10 cellular contexts compared by ENCODE assay signal in genomic region chr16:11679941-11680911, GRCh38. TPM values are rescaled to one million over a fixed set of nuclear protein-coding genes. Genes with fewer than 3 reads are reported as not detected.
DNase-seq lines count a peak whose midpoint lies in the region; ATAC-seq and TF ChIP-seq lines count a peak whose summit lies in the region.
"Had no signal": no experiment of that assay in that cellular context is flagged by ENCODE, and none has a peak within 500 bp of the region (broad histone marks: within the 10 kb centered on the region; RNA-seq: fewer than 3 reads in every experiment).

No MANE protein-coding gene starts in this region.

- H3K4me1 Mint-ChIP-seq in T-helper 1 cell treated with Interleukin-12 subunit alpha and Interleukin-12 subunit beta and Interleukin-4 antibody, amounts not matched to agents 30 μg/mL and 1 μg/mL, for 36 hours (ENCODE audit: low read depth), result peaks cover 32% of the 10 kb centered on the region

- H3K4me3 Mint-ChIP-seq in T-helper 1 cell treated with Interleukin-12 subunit alpha and Interleukin-12 subunit beta and Interleukin-4 antibody, amounts not matched to agents 30 μg/mL and 1 μg/mL, for 36 hours, result no peak overlapping the region

- H3K4me1 ChIP-seq in RWPE2 (ENCODE audit: insufficient read depth, poor library complexity, severe bottlenecking) (peaks cover 39% of the 10 kb centered on the region), spleen (peaks cover 71 to 100% (median 95%) of the 10 kb centered on the region in 6 donors)

- no peaks in the 10 kb centered on the region for H3K27me3 Mint-ChIP-seq in T-helper 1 cell treated with Interleukin-12 subunit alpha and Interleukin-12 subunit beta and Interleukin-4 antibody, amounts not matched to agents 30 μg/mL and 1 μg/mL, for 36 hours (ENCODE audit: low read depth)

- H3K36me3 ChIP-seq in RWPE2 (ENCODE audit: low read depth), result peaks cover 88% of the 10 kb centered on the region
- peaks cover 0 to 87% (median 61%) of the 10 kb centered on the region in 6 donors for H3K36me3 ChIP-seq in spleen

- ATAC-seq in RWPE2 (ENCODE audit: low read depth) (no peak), GM18505 (IDR thresholded peaks at IDR 0.05; ENCODE audit: unreplicated experiment) (no peak)
- ATAC-seq: right cardiac atrium had no signal

- H3K27me3 ChIP-seq in RWPE2 (ENCODE audit: insufficient read depth, poor library complexity, severe bottlenecking) (no peaks in the 10 kb centered on the region), dorsolateral prefrontal cortex (no peaks in the 10 kb centered on the region), spleen (replicated peaks in 1 of 7) (no peaks in the 10 kb centered on the region)

- no peaks in the 10 kb centered on the region for H3K9me3 ChIP-seq in RWPE2 (ENCODE audit: severe bottlenecking)
- H3K9me3 ChIP-seq in spleen, result no peaks in the 10 kb centered on the region

- no peak for TF ChIP-seq POLR2A in spleen (IDR thresholded peaks at IDR 0.05)
- no peak for TF ChIP-seq POLR2A in GM18505 (IDR thresholded peaks at IDR 0.05; ENCODE audit: borderline replicate concordance, extremely low read depth, insufficient read depth, insufficient read length)

- peaks cover 44% of the 10 kb centered on the region for H3K36me3 Mint-ChIP-seq in T-helper 1 cell treated with Interleukin-12 subunit alpha and Interleukin-12 subunit beta and Interleukin-4 antibody, amounts not matched to agents 30 μg/mL and 1 μg/mL, for 36 hours (ENCODE audit: low read depth)

- H3K4me3 ChIP-seq in RWPE2 (ENCODE audit: severe bottlenecking) (no peak overlapping the region), dorsolateral prefrontal cortex (no peak overlapping the region), spleen (peak overlapping the region in 1 of 8 donors; percentile 19)

- H3K27ac Mint-ChIP-seq in T-helper 1 cell treated with Interleukin-12 subunit alpha and Interleukin-12 subunit beta and Interleukin-4 antibody, amounts not matched to agents 30 μg/mL and 1 μg/mL, for 36 hours, result peak overlapping the region; percentile 83

- no peak for DNase-seq in T-helper 1 cell
- peak; percentile 19 for DNase-seq in RWPE2 (ENCODE audit: low spot score)
- peak in 1 of 10 donors; percentile 14 for DNase-seq in dorsolateral prefrontal cortex
- DNase-seq in spleen, result no peak
- no peak for DNase-seq in NCI-H1092 treated with DMSO at 0.1 percent for 48 hours (lab: John Stamatoyannopoulos, UW)
- DNase-seq in GM10248 (ENCODE audit: extremely low spot score), result no peak
- DNase-seq: NCI-H226 had no signal

- WGBS in spleen, 5 donors, result 80 to 89% (median 88%) methylated on average over 12 of the region's 12 CpGs

- intact Hi-C loops in dorsolateral prefrontal cortex (cut with DNase I), result no loop called here
- intact Hi-C loops in spleen (cut with DNase I; ENCODE audit: low total_unique reads), result no loop called here

- CTCF ChIA-PET in GM10248 (lab: Yijun Ruan, JAX), result interaction anchor here (1.3 to 1.9 kb wide), 5 partner anchors 10 to 284 kb away, joined by 3 to 11 read pairs (median 5); partner anchors contain the start of gene ZC3H7A

- POLR2A ChIA-PET in GM10248 (lab: Yijun Ruan, JAX), result interaction anchor here (0.5 to 0.8 kb wide), 2 partner anchors 35 to 94 kb away, joined by 3 to 4 read pairs; no protein-coding TSS in a partner anchor

- no peaks in the 10 kb centered on the region for H3K9me3 Mint-ChIP-seq in T-helper 1 cell treated with Interleukin-12 subunit alpha and Interleukin-12 subunit beta and Interleukin-4 antibody, amounts not matched to agents 30 μg/mL and 1 μg/mL, for 36 hours

- TF ChIP-seq CTCF in RWPE2 (IDR thresholded peaks at IDR 0.05; ENCODE audit: poor library complexity, severe bottlenecking) (no peak), dorsolateral prefrontal cortex (IDR thresholded peaks at IDR 0.05 in 54 of 56, conservative IDR thresholded peaks at IDR 0.05 in 2 of 56; ENCODE audit: low read depth in 1 of 56, partially characterized antibody in 56 of 56) (no peak), spleen (IDR thresholded peaks at IDR 0.05 in 8 of 11, conservative IDR thresholded peaks at IDR 0.05 in 3 of 11) (no peak), GM10248 (IDR thresholded peaks at IDR 0.05; ENCODE audit: control extremely low read depth, extremely low read depth, low read depth, missing control alignments) (no peak)

- H3K27ac ChIP-seq in RWPE2 (ENCODE audit: poor library complexity, severe bottlenecking), result no peak overlapping the region
- peak overlapping the region in 56 of 59 donors; percentile 1 to 94 (median 70) for H3K27ac ChIP-seq in dorsolateral prefrontal cortex
- peak overlapping the region; percentile 35 to 93 (median 79) for H3K27ac ChIP-seq in spleen

RNA-seq across cellular contexts. Expression of gene SNN, which starts 12.0 kb away (rescaled TPM):
- total RNA-seq in dorsolateral prefrontal cortex, result 100 to 1,000 TPM in 118 of 120 experiments, 10 to 100 TPM in 2; 90.3 to 278 (median 166) TPM
- 10 to 100 TPM; 44.5 to 59.5 (median 49.1) TPM for total RNA-seq in spleen
- 10 to 100 TPM; 22.3 to 53.7 (median 25.1) TPM for polyA plus RNA-seq in spleen
